12 cellular contexts compared by ENCODE assay signal in the genomic region with DNA sequence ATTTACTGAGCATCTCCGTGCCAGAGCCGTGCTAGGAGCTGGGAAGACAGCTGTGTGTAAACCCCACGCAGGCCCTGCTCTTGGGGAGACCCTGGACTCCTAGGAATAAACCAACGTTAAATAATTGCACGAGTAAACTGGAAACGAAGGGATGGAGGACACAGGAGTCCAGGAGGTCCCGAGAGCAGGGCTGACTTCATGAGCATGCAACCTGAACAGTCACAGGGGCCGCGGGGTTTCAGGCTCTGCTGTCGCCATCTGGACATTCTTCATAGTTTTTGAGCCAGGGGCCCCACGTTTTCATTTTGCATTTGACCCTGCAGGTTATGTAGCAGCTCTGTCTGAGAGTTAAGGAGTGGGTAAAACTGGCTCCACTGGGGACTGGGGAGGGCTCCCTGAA.
A peak's percentile ranks its signal among the peaks of the same experiment; 100 is the strongest.
DNase-seq lines count a peak whose midpoint lies in the region; ATAC-seq and TF ChIP-seq lines count a peak whose summit lies in the region.
"Had no signal": no experiment of that assay in that cellular context is flagged by ENCODE, and none has a peak within 500 bp of the region (broad histone marks: within the 10 kb centered on the region; RNA-seq: fewer than 3 reads in every experiment).

No MANE protein-coding gene starts in this region.

- H3K9ac ChIP-seq in BLaER1 (peak overlapping the region; percentile 77), skeletal muscle tissue (ENCODE audit: low read depth in 1 of 3, low read length in 3 of 3) (peak overlapping the region in 2 of 3 donors; percentile 64 to 66)

- peak overlapping the region; percentile 55 for H3K4me3 ChIP-seq in BLaER1
- no peak overlapping the region for H3K4me3 ChIP-seq in lung
- H3K4me3 ChIP-seq in skeletal muscle tissue (ENCODE audit: low read length in 3 of 3), result peak overlapping the region in 2 of 3 donors; percentile 42 to 54
- H3K4me3 ChIP-seq: K562 had no signal

- H3K36me3 ChIP-seq in BLaER1, result peaks cover 11% of the 10 kb centered on the region; the same call in 1 of the 2 replicates
- peaks cover 0 to 26% of the 10 kb centered on the region in 2 donors for H3K36me3 ChIP-seq in lung (ENCODE audit: control insufficient read depth in 2 of 2, insufficient read depth in 2 of 2, low read length in 2 of 2)
- H3K36me3 ChIP-seq in skeletal muscle tissue (ENCODE audit: control insufficient read depth in 3 of 3, insufficient read depth in 3 of 3, low read length in 3 of 3), result peaks cover 2 to 3% (median 3%) of the 10 kb centered on the region in 3 donors

- no peak for ATAC-seq in lung (ENCODE audit: insufficient read depth, low FRiP score)
- ATAC-seq: K562; natural killer cell treated with Interleukin-12 subunit alpha and Interleukin-12 subunit beta and Interleukin-15 and Interleukin-18, amount 100 ng/mL, for 72 hours had no signal

- H3K27me3 ChIP-seq in BLaER1, result no peaks in the 10 kb centered on the region
- no peaks in the 10 kb centered on the region for H3K27me3 ChIP-seq in lung (ENCODE audit: control insufficient read depth, insufficient read depth)
- no peaks in the 10 kb centered on the region for H3K27me3 ChIP-seq in skeletal muscle tissue (ENCODE audit: control insufficient read depth in 3 of 3, insufficient read depth in 3 of 3, low read length in 3 of 3)

- peak overlapping the region; percentile 87 for H3K4me2 ChIP-seq in BLaER1

- H3K9me3 ChIP-seq in BLaER1 (no peaks in the 10 kb centered on the region), lung (ENCODE audit: control insufficient read depth in 2 of 2, insufficient read depth in 1 of 2, low read length in 1 of 2) (no peaks in the 10 kb centered on the region), skeletal muscle tissue (ENCODE audit: control insufficient read depth in 3 of 3, low read length in 3 of 3) (no peaks in the 10 kb centered on the region)

- DNase-seq in lung (ENCODE audit: low spot score) (no peak), LoVo (ENCODE audit: low spot score) (no peak), NCI-H69 (lab: John Stamatoyannopoulos, UW) (no peak), AG08395 (ENCODE audit: low spot score) (no peak)
- DNase-seq in activated CD8-positive, alpha-beta memory T cell treated with anti-CD3 and anti-CD28 coated beads, Interleukin-2, amount 50 U/mL, for 48 hours, result no peak
- DNase-seq: DMS79; NK-92 treated with Interleukin-12 subunit alpha and Interleukin-12 subunit beta, amount 100 ng/mL, for 24 hours had no signal

- H4K20me1 ChIP-seq in BLaER1, result peaks cover 10% of the 10 kb centered on the region; the same call in 1 of the 2 replicates

- TF ChIP-seq CTCF in lung (IDR thresholded peaks at IDR 0.05; ENCODE audit: control extremely low read depth, extremely low read depth), result no peak

- H3K4me1 ChIP-seq in BLaER1 (peaks cover 94% of the 10 kb centered on the region), lung (ENCODE audit: control insufficient read depth in 2 of 2, insufficient read depth in 2 of 2, low read length in 2 of 2) (peaks cover 20 to 30% of the 10 kb centered on the region in 2 donors), skeletal muscle tissue (ENCODE audit: control insufficient read depth in 3 of 3, insufficient read depth in 3 of 3, low read length in 3 of 3) (peaks cover 25 to 42% (median 31%) of the 10 kb centered on the region in 3 donors)

- 54 to 61% methylated on average over 11 of the region's 11 CpGs for WGBS in lung, 2 donors

- H3K27ac ChIP-seq in BLaER1 (peak overlapping the region; percentile 88), cingulate gyrus (ENCODE audit: low read depth, low read length) (peak overlapping the region; percentile 74), lung (ENCODE audit: low read depth in 1 of 2, low read length in 1 of 2) (peak overlapping the region; percentile 86 to 88), skeletal muscle tissue (ENCODE audit: low read depth, low read length) (peak overlapping the region; percentile 15)

Comparison
In these comparisons a context has a peak if more than half of its experiments do, and no peak if none do; other contexts are left out.
1. H3K27ac ChIP-seq: peak in every context shown above with its lines; median percentile 88 in BLaER1; 87 in lung; 74 in cingulate gyrus; 15 in skeletal muscle tissue.